32 cellular contexts compared by ENCODE assay signal in genomic region chr17:12993631-12994030, GRCh38.
"Had no signal": no experiment of that assay in that cellular context is flagged by ENCODE, and none has a peak within 500 bp of the region (broad histone marks: within the 10 kb centered on the region; RNA-seq: fewer than 3 reads in every experiment).

No MANE protein-coding gene starts in this region.

- H3K9me3 ChIP-seq: esophagus muscularis mucosa, gastrocnemius medialis, heart right ventricle had no signal

- H3K4me1 ChIP-seq: foreskin keratinocyte had no signal

- H3K27me3 ChIP-seq: brain microvascular endothelial cell, esophagus muscularis mucosa, foreskin keratinocyte, gastrocnemius medialis, heart right ventricle had no signal

- ATAC-seq: activated CD4-positive, CD25-positive, alpha-beta regulatory T cell treated with anti-CD3 and anti-CD28 coated beads, Interleukin-2, amount 50 U/mL, for 24 hours; activated CD8-positive, alpha-beta memory T cell treated with anti-CD3 and anti-CD28 coated beads, Interleukin-2, amount 10 ng/mL, durations not matched to agents 7 days and 5 days; activated CD8-positive, alpha-beta T cell treated with anti-CD3 and anti-CD28 coated beads, Interleukin-2, amount 10 ng/mL, durations not matched to agents 7 days and 5 days; effector memory CD8-positive, alpha-beta T cell; foreskin keratinocyte; gastrocnemius medialis; heart right ventricle; T-cell had no signal

- H3K27me3 Mint-ChIP-seq: activated B cell treated with CpG ODN at 0.5 μM for 24 hours; activated CD4-positive, alpha-beta memory T cell treated with anti-CD3 and anti-CD28 coated beads for 36 hours; activated CD4-positive, alpha-beta T cell treated with anti-CD3 and anti-CD28 coated beads, Interleukin-2, amount 10 ng/mL, durations not matched to agents 24 days and 14 days; activated CD8-positive, alpha-beta memory T cell treated with anti-CD3 and anti-CD28 coated beads, Interleukin-2, amount 10 ng/mL, durations not matched to agents 7 days and 5 days; activated naive CD8-positive, alpha-beta T cell; effector memory CD8-positive, alpha-beta T cell; T-cell had no signal

- H3K4me1 Mint-ChIP-seq: activated CD4-positive, alpha-beta T cell treated with anti-CD3 and anti-CD28 coated beads, Interleukin-2, amount 10 ng/mL, durations not matched to agents 24 days and 14 days; activated CD8-positive, alpha-beta memory T cell treated with anti-CD3 and anti-CD28 coated beads, Interleukin-2, amount 10 ng/mL, durations not matched to agents 7 days and 5 days; T-cell had no signal

- H3K27ac Mint-ChIP-seq: activated B cell treated with CpG ODN at 0.5 μM for 24 hours; activated CD4-positive, alpha-beta memory T cell treated with anti-CD3 and anti-CD28 coated beads for 36 hours; activated CD4-positive, alpha-beta T cell treated with anti-CD3 and anti-CD28 coated beads, Interleukin-2, amount 10 ng/mL, durations not matched to agents 24 days and 14 days; activated CD8-positive, alpha-beta memory T cell treated with anti-CD3 and anti-CD28 coated beads, Interleukin-2, amount 10 ng/mL, durations not matched to agents 7 days and 5 days; activated CD8-positive, alpha-beta T cell treated with anti-CD3 and anti-CD28 coated beads, Interleukin-2, amount 10 ng/mL, durations not matched to agents 7 days and 5 days; activated naive CD4-positive, alpha-beta T cell treated with anti-CD3 and anti-CD28 coated beads for 36 hours; activated naive CD8-positive, alpha-beta T cell; activated T-helper 1 cell treated with anti-CD3 and anti-CD28 coated beads, Interleukin-12 subunit alpha, Interleukin-12 subunit beta, Interleukin-2, Interleukin-4 antibody, amounts not matched to agents 30 ng/mL and 10 ng/mL and 1 ng/mL, durations not matched to agents 14 hours and 24 hours and 36 hours; activated T-helper 2 cell treated with anti-CD3 and anti-CD28 coated beads, Interferon-gamma antibody, Interleukin-2, Interleukin-4, amounts not matched to agents 10 μg/mL and 5 μg/mL and 100 μg/mL, durations not matched to agents 14 hours and 24 hours and 36 hours; T-cell; T-helper 1 cell treated with Interleukin-12 subunit alpha and Interleukin-12 subunit beta and Interleukin-4 antibody, amounts not matched to agents 30 μg/mL and 1 μg/mL, for 36 hours; T-helper 2 cell treated with Interferon-gamma antibody and Interleukin-4, amounts not matched to agents 5 μg/mL and 100 μg/mL, for 36 hours had no signal

- H3K4me3 Mint-ChIP-seq: activated B cell treated with CpG ODN at 0.5 μM for 24 hours; activated CD4-positive, alpha-beta memory T cell treated with anti-CD3 and anti-CD28 coated beads for 36 hours; activated CD4-positive, alpha-beta T cell treated with anti-CD3 and anti-CD28 coated beads, Interleukin-2, amount 10 ng/mL, durations not matched to agents 24 days and 14 days; activated CD8-positive, alpha-beta memory T cell treated with anti-CD3 and anti-CD28 coated beads, Interleukin-2, amount 10 ng/mL, durations not matched to agents 7 days and 5 days; activated CD8-positive, alpha-beta T cell treated with anti-CD3 and anti-CD28 coated beads, Interleukin-2, amount 10 ng/mL, durations not matched to agents 7 days and 5 days; activated naive CD4-positive, alpha-beta T cell treated with anti-CD3 and anti-CD28 coated beads for 36 hours; activated naive CD8-positive, alpha-beta T cell; activated T-helper 1 cell treated with anti-CD3 and anti-CD28 coated beads, Interleukin-12 subunit alpha, Interleukin-12 subunit beta, Interleukin-2, Interleukin-4 antibody, amounts not matched to agents 30 ng/mL and 10 ng/mL and 1 ng/mL, durations not matched to agents 14 hours and 24 hours and 36 hours; effector memory CD8-positive, alpha-beta T cell; T-cell; T-helper 1 cell treated with Interleukin-12 subunit alpha and Interleukin-12 subunit beta and Interleukin-4 antibody, amounts not matched to agents 30 μg/mL and 1 μg/mL, for 36 hours; T-helper 2 cell treated with Interferon-gamma antibody and Interleukin-4, amounts not matched to agents 5 μg/mL and 100 μg/mL, for 36 hours had no signal

- H3K27ac ChIP-seq: brain microvascular endothelial cell, esophagus muscularis mucosa, foreskin keratinocyte, gastrocnemius medialis, heart right ventricle, WERI-Rb-1 had no signal

- H3K9me3 Mint-ChIP-seq: activated B cell treated with CpG ODN at 0.5 μM for 24 hours; activated CD4-positive, alpha-beta memory T cell treated with anti-CD3 and anti-CD28 coated beads for 36 hours; activated CD4-positive, alpha-beta T cell treated with anti-CD3 and anti-CD28 coated beads, Interleukin-2, amount 10 ng/mL, durations not matched to agents 24 days and 14 days; activated T-helper 1 cell treated with anti-CD3 and anti-CD28 coated beads, Interleukin-12 subunit alpha, Interleukin-12 subunit beta, Interleukin-2, Interleukin-4 antibody, amounts not matched to agents 30 ng/mL and 10 ng/mL and 1 ng/mL, durations not matched to agents 14 hours and 24 hours and 36 hours; activated T-helper 2 cell treated with anti-CD3 and anti-CD28 coated beads, Interferon-gamma antibody, Interleukin-2, Interleukin-4, amounts not matched to agents 10 μg/mL and 5 μg/mL and 100 μg/mL, durations not matched to agents 14 hours and 24 hours and 36 hours; effector memory CD8-positive, alpha-beta T cell; T-cell; T-helper 1 cell treated with Interleukin-12 subunit alpha and Interleukin-12 subunit beta and Interleukin-4 antibody, amounts not matched to agents 30 μg/mL and 1 μg/mL, for 36 hours; T-helper 2 cell treated with Interferon-gamma antibody and Interleukin-4, amounts not matched to agents 5 μg/mL and 100 μg/mL, for 36 hours had no signal

- DNase-seq: activated B cell treated with CpG ODN at 0.5 μM for 24 hours; activated CD4-positive, alpha-beta memory T cell treated with anti-CD3 and anti-CD28 coated beads for 36 hours; activated CD4-positive, alpha-beta T cell treated with anti-CD3 and anti-CD28 coated beads, Interleukin-2, amount 10 ng/mL, durations not matched to agents 24 days and 14 days; activated CD8-positive, alpha-beta memory T cell treated with anti-CD3 and anti-CD28 coated beads, Interleukin-2, amount 10 ng/mL, durations not matched to agents 7 days and 5 days; activated CD8-positive, alpha-beta memory T cell treated with anti-CD3 and anti-CD28 coated beads, Interleukin-2, amount 50 U/mL, for 4 hours; activated CD8-positive, alpha-beta T cell treated with anti-CD3 and anti-CD28 coated beads, Interleukin-2, amount 10 ng/mL, durations not matched to agents 7 days and 5 days; activated naive CD4-positive, alpha-beta T cell treated with anti-CD3 and anti-CD28 coated beads for 36 hours; activated T-cell treated with anti-CD3 and anti-CD28 coated beads, Interleukin-2, amount 50 U/mL, for 1 hour; activated T-cell treated with anti-CD3 and anti-CD28 coated beads, Interleukin-2, amount 50 U/mL, for 48 hours; amniotic stem cell; anterior cingulate cortex; brain microvascular endothelial cell; caudate nucleus; cortex of kidney; dermis blood vessel endothelial cell; effector CD4-positive, alpha-beta T cell; effector memory CD8-positive, alpha-beta T cell; erythroblast; foreskin keratinocyte; gastrocnemius medialis; glutamatergic neuron; heart right ventricle; T-cell; T1000; WERI-Rb-1 had no signal

- H3K4me3 ChIP-seq: esophagus muscularis mucosa, gastrocnemius medialis, heart right ventricle had no signal
